ENCODE assay signal across 35 cellular contexts in genomic region chr6:16282370-16282769, GRCh38. TPM values are rescaled to one million over a fixed set of nuclear protein-coding genes. Genes with fewer than 3 reads are reported as not detected.
"Had no signal": no experiment of that assay in that cellular context is flagged by ENCODE, and none has a peak within 500 bp of the region (broad histone marks: within the 10 kb centered on the region; RNA-seq: fewer than 3 reads in every experiment).

No MANE protein-coding gene starts in this region.

- H3K36me3 ChIP-seq: adrenal gland, brain microvascular endothelial cell, breast epithelium had no signal

- ATAC-seq: activated CD8-positive, alpha-beta T cell treated with anti-CD3 and anti-CD28 coated beads for 36 hours; activated naive CD4-positive, alpha-beta T cell treated with anti-CD3 and anti-CD28 coated beads, Interleukin-2, amount 50 U/mL, for 72 hours; activated T-cell treated with anti-CD3 and anti-CD28 coated beads, Interleukin-2, amount 50 U/mL, for 4 hours; activated T-cell treated with anti-CD3 and anti-CD28 coated beads, Interleukin-2, amount 50 U/mL, for 72 hours; activated T-helper 17 cell treated with anti-CD3 and anti-CD28 coated beads, Interleukin-2, amount 50 U/mL, for 72 hours; body of pancreas had no signal

- H3K27ac ChIP-seq: adrenal gland, body of pancreas, brain microvascular endothelial cell, breast epithelium, VCaP had no signal

- H3K9me3 ChIP-seq: adrenal gland, body of pancreas, breast epithelium had no signal

- DNase-seq: activated B cell treated with CpG ODN at 0.5 μM for 24 hours; activated CD4-positive, alpha-beta memory T cell treated with anti-CD3 and anti-CD28 coated beads for 36 hours; activated CD4-positive, alpha-beta T cell treated with anti-CD3 and anti-CD28 coated beads for 4 hours; activated CD4-positive, alpha-beta T cell treated with anti-CD3 and anti-CD28 coated beads, Interleukin-2, amount 10 ng/mL, durations not matched to agents 24 days and 14 days; activated CD4-positive, alpha-beta T cell treated with anti-CD3 and anti-CD28 coated beads, Interleukin-2, amount 50 U/mL, for 1 hour; activated CD4-positive, alpha-beta T cell treated with anti-CD3 and anti-CD28 coated beads, Interleukin-2, amount 50 U/mL, for 4 hours; activated CD4-positive, CD25-positive, alpha-beta regulatory T cell treated with anti-CD3 and anti-CD28 coated beads, Interleukin-2, amount 50 U/mL, for 72 hours; activated CD8-positive, alpha-beta memory T cell treated with anti-CD3 and anti-CD28 coated beads, Interleukin-2, amount 50 U/mL, for 4 hours; activated CD8-positive, alpha-beta T cell treated with anti-CD3 and anti-CD28 coated beads for 36 hours; activated effector memory CD4-positive, alpha-beta T cell treated with anti-CD3 and anti-CD28 coated beads, Interleukin-2, amount 50 U/mL, for 16 hours; activated gamma-delta T cell treated with Interleukin-2 at 50 U/mL for 16 hours; activated naive CD4-positive, alpha-beta T cell; activated naive CD4-positive, alpha-beta T cell treated with anti-CD3 and anti-CD28 coated beads for 36 hours; activated naive CD4-positive, alpha-beta T cell treated with anti-CD3 and anti-CD28 coated beads, Interleukin-2, amount 50 U/mL, for 16 hours; activated naive CD8-positive, alpha-beta T cell treated with anti-CD3 and anti-CD28 coated beads for 36 hours; activated T-cell treated with anti-CD3 and anti-CD28 coated beads for 4 hours; activated T-cell treated with anti-CD3 and anti-CD28 coated beads, Interleukin-2, amount 50 U/mL, for 1 hour; activated T-cell treated with anti-CD3 and anti-CD28 coated beads, Interleukin-2, amount 50 U/mL, for 4 hours; activated T-cell treated with anti-CD3 and anti-CD28 coated beads, Interleukin-2, amount 50 U/mL, for 72 hours; adrenal gland; amniotic stem cell; aorta; body of pancreas; brain microvascular endothelial cell; caudate nucleus; cerebellar nuclear complex; T-helper 1 cell; T-helper 2 cell; T-helper 9 cell had no signal

- FAIRE-seq: astrocyte, TTC549 had no signal

- H3K4me3 ChIP-seq: adrenal gland, body of pancreas, breast epithelium had no signal

- H3K4me1 ChIP-seq: body of pancreas, breast epithelium had no signal

- H3K27me3 ChIP-seq: adrenal gland, body of pancreas, brain microvascular endothelial cell, breast epithelium had no signal

RNA-seq across cellular contexts. Expression of gene GMPR, which starts 44.0 kb away (rescaled TPM):
- total RNA-seq: activated T-cell treated with anti-CD3 and anti-CD28 coated beads, Interleukin-2, amount 50 U/mL, for 72 hours had no signal
